ENCODE assay signal across 13 cellular contexts in genomic region chr5:55437452-55437851, GRCh38.
DNase-seq lines count a peak whose midpoint lies in the region; TF ChIP-seq lines count a peak whose summit lies in the region.
"Had no signal": no experiment of that assay in that cellular context is flagged by ENCODE, and none has a peak within 500 bp of the region (broad histone marks: within the 10 kb centered on the region; RNA-seq: fewer than 3 reads in every experiment).

No MANE protein-coding gene starts in this region.

- H3K9me3 Mint-ChIP-seq in activated T-cell treated with anti-CD3 and anti-CD28 coated beads, Interleukin-2, amount 50 U/mL, for 24 hours, result peaks cover 25% of the 10 kb centered on the region
- peaks cover 20% of the 10 kb centered on the region for H3K9me3 Mint-ChIP-seq in type B pancreatic cell
- peaks cover 7 to 32% (median 24%) of the 10 kb centered on the region in 6 donors for H3K9me3 Mint-ChIP-seq in immature natural killer cell

- H3K4me3 ChIP-seq in coronary artery (no peak overlapping the region), muscle layer of duodenum (ENCODE audit: low read depth in 1 of 2, low read length in 2 of 2) (no peak overlapping the region)

- H3K4me3 Mint-ChIP-seq in activated T-cell treated with anti-CD3 and anti-CD28 coated beads, Interleukin-2, amount 50 U/mL, for 24 hours, result no peak overlapping the region
- no peak overlapping the region for H3K4me3 Mint-ChIP-seq in type B pancreatic cell
- H3K4me3 Mint-ChIP-seq in immature natural killer cell, result no peak overlapping the region
- H3K4me3 Mint-ChIP-seq: T-helper 1 cell treated with Interleukin-12 subunit alpha and Interleukin-12 subunit beta and Interleukin-4 antibody, amounts not matched to agents 30 μg/mL and 1 μg/mL, for 36 hours had no signal

- DNase-seq in activated T-cell treated with anti-CD3 and anti-CD28 coated beads, Interleukin-2, amount 50 U/mL, for 24 hours, result no peak
- DNase-seq in activated T-cell treated with anti-CD3 and anti-CD28 coated beads for 4 hours, result no peak
- DNase-seq in coronary artery (ENCODE audit: low spot score), result no peak
- DNase-seq in type B pancreatic cell (ENCODE audit: extremely low spot score, unreplicated experiment), result no peak
- no peak for DNase-seq in SIG-M5 treated with dmso at 0.1 percent for 504 hours (lab: John Stamatoyannopoulos, UW; ENCODE audit: unreplicated experiment)
- no peak for DNase-seq in activated effector memory CD4-positive, alpha-beta T cell treated with anti-CD3 and anti-CD28 coated beads, Interleukin-2, amount 50 U/mL, for 16 hours
- no peak for DNase-seq in immature natural killer cell
- DNase-seq: cerebellar nuclear complex, EL, Karpas-422, occipital lobe had no signal

- no peaks in the 10 kb centered on the region for H3K9me3 ChIP-seq in muscle layer of duodenum (ENCODE audit: control insufficient read depth in 1 of 2, low read length in 2 of 2)

- H3K36me3 ChIP-seq in muscle layer of duodenum (ENCODE audit: control insufficient read depth in 1 of 2, insufficient read depth in 2 of 2, low read length in 2 of 2), result peaks cover 0 to 3% of the 10 kb centered on the region in 2 donors

- TF ChIP-seq CTCF in coronary artery (IDR thresholded peaks at IDR 0.05) (no peak), type B pancreatic cell (conservative IDR thresholded peaks at IDR 0.05) (no peak)

- peak overlapping the region; percentile 65 for H3K27ac Mint-ChIP-seq in activated T-cell treated with anti-CD3 and anti-CD28 coated beads, Interleukin-2, amount 50 U/mL, for 24 hours
- peak overlapping the region; percentile 1 for H3K27ac Mint-ChIP-seq in type B pancreatic cell
- H3K27ac Mint-ChIP-seq in immature natural killer cell, result no peak overlapping the region
- H3K27ac Mint-ChIP-seq: T-helper 1 cell treated with Interleukin-12 subunit alpha and Interleukin-12 subunit beta and Interleukin-4 antibody, amounts not matched to agents 30 μg/mL and 1 μg/mL, for 36 hours had no signal

- no peaks in the 10 kb centered on the region for H3K27me3 Mint-ChIP-seq in activated T-cell treated with anti-CD3 and anti-CD28 coated beads, Interleukin-2, amount 50 U/mL, for 24 hours
- H3K27me3 Mint-ChIP-seq in type B pancreatic cell (no peaks in the 10 kb centered on the region), immature natural killer cell (ENCODE audit: low read depth in 3 of 3) (peaks cover 0 to under 1% (median 0%) of the 10 kb centered on the region in 3 donors)

- H3K36me3 Mint-ChIP-seq in activated T-cell treated with anti-CD3 and anti-CD28 coated beads, Interleukin-2, amount 50 U/mL, for 24 hours (ENCODE audit: low read depth), result peaks cover 60% of the 10 kb centered on the region
- peaks cover 29% of the 10 kb centered on the region for H3K36me3 Mint-ChIP-seq in type B pancreatic cell
- H3K36me3 Mint-ChIP-seq in immature natural killer cell, result peaks cover 6 to 26% (median 20%) of the 10 kb centered on the region in 3 donors

- peaks cover 17 to 41% of the 10 kb centered on the region in 2 donors for H3K4me1 ChIP-seq in muscle layer of duodenum (ENCODE audit: control insufficient read depth in 1 of 2, insufficient read depth in 2 of 2, low read length in 2 of 2)

- H3K27me3 ChIP-seq in muscle layer of duodenum (ENCODE audit: low read depth, low read length), result no peaks in the 10 kb centered on the region

- H3K27ac ChIP-seq in coronary artery (peak overlapping the region; percentile 75 to 90), muscle layer of duodenum (ENCODE audit: low read length) (peak overlapping the region; percentile 78)

- peaks cover 48% of the 10 kb centered on the region for H3K4me1 Mint-ChIP-seq in activated T-cell treated with anti-CD3 and anti-CD28 coated beads, Interleukin-2, amount 50 U/mL, for 24 hours (ENCODE audit: low read depth)
- H3K4me1 Mint-ChIP-seq in type B pancreatic cell (ENCODE audit: unreplicated experiment), result peaks cover 23% of the 10 kb centered on the region
- H3K4me1 Mint-ChIP-seq in immature natural killer cell, result no peaks in the 10 kb centered on the region

Comparison
In these comparisons a context has a peak if more than half of its experiments do, and no peak if none do; other contexts are left out.
1. H3K27ac Mint-ChIP-seq: peak in activated T-cell treated with anti-CD3 and anti-CD28 coated beads, Interleukin-2, amount 50 U/mL, for 24 hours (single experiment) and type B pancreatic cell (single experiment); none in immature natural killer cell (0 of 6).